8 cellular contexts compared by ENCODE assay signal in the genomic region with DNA sequence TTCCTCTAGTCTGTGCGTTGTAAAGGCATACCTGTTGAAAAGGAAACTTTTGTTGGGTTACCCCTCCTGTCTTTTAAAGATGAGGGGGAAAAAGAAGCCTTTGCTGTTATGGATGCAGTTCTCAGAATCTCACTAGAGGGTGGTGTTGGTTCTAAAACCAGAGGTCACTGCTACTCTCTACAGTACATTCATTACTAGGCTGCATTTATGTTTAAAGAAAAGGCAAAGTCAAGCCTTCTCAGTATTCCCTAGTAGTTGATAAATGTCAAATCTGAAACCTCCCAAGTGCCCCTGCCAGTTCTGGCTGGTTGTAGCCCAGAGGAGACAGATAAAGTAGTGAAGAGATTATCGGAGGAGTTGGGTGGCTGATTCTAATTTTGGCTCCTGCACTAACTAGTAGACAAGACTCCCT. TPM values are rescaled to one million over a fixed set of nuclear protein-coding genes. Genes with fewer than 3 reads are reported as not detected.
DNase-seq lines count a peak whose midpoint lies in the region; ATAC-seq, FAIRE-seq and TF ChIP-seq lines count a peak whose summit lies in the region.

No MANE protein-coding gene starts in this region.

- TF ChIP-seq EP300 in upper lobe of left lung (IDR thresholded peaks at IDR 0.05): no peak

- H3K27me3 ChIP-seq in Panc1 (ENCODE audit: control insufficient read depth, insufficient read depth, low read length) (peaks cover 61% of the 10 kb centered on the region), upper lobe of left lung (no peaks in the 10 kb centered on the region)

- ATAC-seq in HG03378 (IDR thresholded peaks at IDR 0.05; ENCODE audit: unreplicated experiment): peak; percentile 40
- ATAC-seq in Panc1: peak; percentile 71
- peak; percentile 60 for ATAC-seq in left lobe of liver
- ATAC-seq in upper lobe of left lung (ENCODE audit: low FRiP score in 2 of 2): peak; percentile 73 to 74
- ATAC-seq in GM18909 (IDR thresholded peaks at IDR 0.05; ENCODE audit: poor library complexity, unreplicated experiment): no peak

- peak; percentile 54 for FAIRE-seq in GM12891 (lab: Jason Lieb, UNC)

- no peak for TF ChIP-seq POLR2A in GM12891 (IDR thresholded peaks at IDR 0.05; ENCODE audit: low read depth, low read length)
- TF ChIP-seq POLR2A in upper lobe of left lung (IDR thresholded peaks at IDR 0.05): no peak

- TF ChIP-seq CTCF in Panc1 (IDR thresholded peaks at IDR 0.05) (peak; percentile 75), upper lobe of left lung (IDR thresholded peaks at IDR 0.05) (peak; percentile 48 to 77 (median 70))

- POLR2A ChIA-PET in Panc1 (lab: Charles Lee): no interaction called here

- H3K9me3 ChIP-seq in Panc1 (ENCODE audit: control insufficient read depth, insufficient read depth, low read depth, low read length) (no peaks in the 10 kb centered on the region), upper lobe of left lung (no peaks in the 10 kb centered on the region)

- H3K27ac ChIP-seq in Panc1 (ENCODE audit: low read length) (no peak overlapping the region), upper lobe of left lung (no peak overlapping the region)

- CTCF ChIA-PET in Panc1 (lab: Charles Lee): no interaction called here

- H3K4me1 ChIP-seq in Panc1 (ENCODE audit: control insufficient read depth, insufficient read depth, low read length) (no peaks in the 10 kb centered on the region; the same call in 1 of the 2 replicates), upper lobe of left lung (peaks cover 6 to 22% (median 16%) of the 10 kb centered on the region in 4 donors)

- intact Hi-C loops in Panc1 (cut with micrococcal nuclease; ENCODE audit: unreplicated experiment): loop anchor here (1.0 to 5.0 kb wide), 3 partner anchors 249 to 493 kb away; no protein-coding TSS in a partner anchor

- 14 to 21% methylated on average over 2 of the region's 2 CpGs for WGBS in upper lobe of left lung, 2 donors

- H3K36me3 ChIP-seq in Panc1 (ENCODE audit: control insufficient read depth, insufficient read depth, low read length) (no peaks in the 10 kb centered on the region; the same call in 1 of the 2 replicates), upper lobe of left lung (no peaks in the 10 kb centered on the region)

- H3K4me3 ChIP-seq in Panc1 (ENCODE audit: low read depth in 2 of 2, low read length in 2 of 2) (no peak overlapping the region), upper lobe of left lung (no peak overlapping the region)

- DNase-seq in Ammon's horn (ENCODE audit: low spot score): peak; percentile 84
- DNase-seq in GM12891 (ENCODE audit: insufficient read length, low spot score): no peak
- peak; percentile 28 for DNase-seq in Panc1 (ENCODE audit: low read depth, low spot score)
- peak; percentile 71 for DNase-seq in cerebellar cortex (ENCODE audit: low spot score)
- no peak for DNase-seq in left lobe of liver (ENCODE audit: low spot score)
- no peak for DNase-seq in upper lobe of left lung

- in situ Hi-C loops in Panc1 (cut with HindIII; ENCODE audit: low pct_unique_long_range_greater_than_20kb, low sequenced_read_pairs): no loop called here

- BruUV-seq in Panc1 (replicated peaks; lab: Mats Ljungman, UMichigan): no TSS peak

TF ChIP-seq in GM12891, 5 proteins besides CTCF, POLR2A, EP300 and RAD21:
- TF ChIP-seq SPI1 (IDR thresholded peaks at IDR 0.05; ENCODE audit: low read depth, low read length) (no peak), TAF1 (IDR thresholded peaks at IDR 0.05; ENCODE audit: low read depth, low read length) (no peak), PAX5 (IDR thresholded peaks at IDR 0.05; ENCODE audit: insufficient read depth, low read length, severe bottlenecking) (no peak), POLR2AphosphoS5 (IDR thresholded peaks at IDR 0.05; ENCODE audit: low read depth, low read length) (no peak), POU2F2 (IDR thresholded peaks at IDR 0.05; ENCODE audit: low read depth, low read length) (no peak)

RNA-seq across cellular contexts. Expression of gene PLCL1, which starts 1.4 kb away (rescaled TPM):
- 0.33 TPM for polyA plus RNA-seq in GM12891 (2012; ENCODE audit: low read depth, missing spikeins)
- total RNA-seq in Panc1 (2021; ENCODE audit: unreplicated experiment): not detected
- polyA plus RNA-seq in Panc1 (2012; ENCODE audit: insufficient read length): not detected
- total RNA-seq in left lobe of liver: 0.23 TPM
- total RNA-seq in upper lobe of left lung: 10 to 100 TPM in 2 of 6 donors, 1 to 10 TPM in 4; 5.3 to 17.0 (median 8.1) TPM

RNA-seq across cellular contexts. Expression of gene BOLL, which starts 17.9 kb away (rescaled TPM):
- not detected for polyA plus RNA-seq in GM12891 (2012; ENCODE audit: low read depth, missing spikeins)
- total RNA-seq in Panc1 (2021; ENCODE audit: unreplicated experiment): not detected
- not detected for polyA plus RNA-seq in Panc1 (2012; ENCODE audit: insufficient read length)
- not detected for total RNA-seq in left lobe of liver
- total RNA-seq in upper lobe of left lung: not detected

Comparison
In these comparisons a context has a peak if more than half of its experiments do, and no peak if none do; other contexts are left out.
1. DNase-seq: peak in Ammon's horn (single experiment), Panc1 (single experiment) and cerebellar cortex (single experiment); none in GM12891 (single experiment), left lobe of liver (single experiment) and upper lobe of left lung (0 of 2).